Comparison of ENCODE assay signal across 8 cellular contexts in the genomic region with DNA sequence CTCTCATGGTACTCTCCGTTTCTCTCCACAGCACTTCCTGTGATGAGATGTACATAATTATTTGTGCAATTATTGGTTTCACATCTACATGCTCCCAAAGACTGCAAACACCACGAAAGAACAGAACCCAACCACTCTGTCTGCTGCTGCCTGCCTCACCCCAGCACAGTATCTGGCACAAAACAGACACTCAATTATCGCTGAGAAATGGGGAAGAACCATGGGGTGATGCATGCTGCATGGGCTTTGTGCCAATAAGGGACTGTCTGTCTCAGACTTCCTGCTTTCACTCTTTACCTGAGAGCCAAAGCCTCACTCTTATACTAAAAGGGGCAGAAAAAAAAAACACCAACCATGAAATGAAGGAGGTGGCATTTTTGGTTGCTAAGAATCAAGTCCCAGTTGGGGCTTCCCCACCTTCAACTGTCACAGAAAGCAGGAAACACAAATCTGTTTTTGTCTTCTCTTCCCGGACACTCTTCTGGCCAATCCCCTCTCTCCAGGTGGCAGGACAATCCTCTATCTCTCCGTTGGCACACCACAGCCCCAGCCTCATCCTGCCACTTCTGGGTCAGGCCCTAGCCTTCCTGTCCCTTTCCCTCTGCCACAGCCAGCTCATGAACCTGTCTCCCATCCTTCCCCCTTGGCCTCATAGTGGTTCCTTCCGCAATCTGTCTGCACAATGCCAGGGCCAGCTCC.
DNase-seq lines count a peak whose midpoint lies in the region; ATAC-seq lines count a peak whose summit lies in the region.

No MANE protein-coding gene starts in this region.

- DNase-seq in AML-193 (lab: John Stamatoyannopoulos, UW) (peak; percentile 5 to 36), dermis microvascular lymphatic vessel endothelial cell (ENCODE audit: low read depth in 2 of 2) (peak; percentile 56 to 83), T1000 (lab: John Stamatoyannopoulos, UW) (no peak), NCI-H82 treated with DMSO at 0.1 percent for 48 hours (lab: John Stamatoyannopoulos, UW; ENCODE audit: unreplicated experiment) (no peak)
- peak; percentile 39 for DNase-seq in activated CD4-positive, CD25-positive, alpha-beta regulatory T cell treated with anti-CD3 and anti-CD28 coated beads, Interleukin-2, amount 50 U/mL, for 16 hours (ENCODE audit: low read depth, low spot score)
- DNase-seq in stimulated activated CD4-positive, alpha-beta T cell treated with anti-CD3 and anti-CD28 coated beads, Interleukin-2, amount 100 ng/mL, for 24 hours, result peak; percentile 68 to 72

- ATAC-seq in GM19438 (IDR thresholded peaks at IDR 0.05; ENCODE audit: low read depth, unreplicated experiment) (peak; percentile 87), HG03521 (IDR thresholded peaks at IDR 0.05; ENCODE audit: unreplicated experiment) (peak; percentile 67)

Comparison
In these comparisons a context has a peak if more than half of its experiments do, and no peak if none do; other contexts are left out.
1. DNase-seq: peak in AML-193 (2 of 2), activated CD4-positive, CD25-positive, alpha-beta regulatory T cell treated with anti-CD3 and anti-CD28 coated beads, Interleukin-2, amount 50 U/mL, for 16 hours (single experiment), dermis microvascular lymphatic vessel endothelial cell (2 of 2) and stimulated activated CD4-positive, alpha-beta T cell treated with anti-CD3 and anti-CD28 coated beads, Interleukin-2, amount 100 ng/mL, for 24 hours (2 of 2); none in T1000 (single experiment) and NCI-H82 treated with DMSO at 0.1 percent for 48 hours (single experiment).